In genomic region chr20:34982270-34983088, GRCh38 we compare ENCODE assay signal across 22 cellular contexts. TPM values are rescaled to one million over a fixed set of nuclear protein-coding genes. Genes with fewer than 3 reads are reported as not detected.
"Had no signal": no experiment of that assay in that cellular context is flagged by ENCODE, and none has a peak within 500 bp of the region (broad histone marks: within the 10 kb centered on the region; RNA-seq: fewer than 3 reads in every experiment).

No MANE protein-coding gene starts in this region.

- H3K9me3 ChIP-seq: upper lobe of left lung had no signal

- H3K4me3 ChIP-seq: upper lobe of left lung had no signal

- FAIRE-seq: colon, endothelial cell of umbilical vein, frontal cortex, keratinocyte, TTC549 had no signal

- ATAC-seq: activated CD8-positive, alpha-beta T cell treated with anti-CD3 and anti-CD28 coated beads, Interleukin-2, amount 10 ng/mL, durations not matched to agents 7 days and 5 days; activated naive CD4-positive, alpha-beta T cell treated with anti-CD3 and anti-CD28 coated beads, Interleukin-2, amount 50 U/mL, for 72 hours; activated T-helper 17 cell treated with anti-CD3 and anti-CD28 coated beads, Interleukin-2, amount 50 U/mL, for 72 hours; esophagus mucosa; left lobe of liver; natural killer cell treated with Interleukin-12 subunit alpha and Interleukin-12 subunit beta and Interleukin-15 and Interleukin-18, amount 100 ng/mL, for 72 hours had no signal

- H3K36me3 ChIP-seq: upper lobe of left lung had no signal

- H3K27ac ChIP-seq: upper lobe of left lung had no signal

- DNase-seq: activated CD4-positive, alpha-beta T cell treated with anti-CD3 and anti-CD28 coated beads for 1 hour; activated CD4-positive, alpha-beta T cell treated with anti-CD3 and anti-CD28 coated beads, Interleukin-2, amount 50 U/mL, for 1 hour; activated CD8-positive, alpha-beta T cell treated with anti-CD3 and anti-CD28 coated beads, Interleukin-2, amount 10 ng/mL, durations not matched to agents 7 days and 5 days; activated T-cell treated with anti-CD3 and anti-CD28 coated beads, Interleukin-2, amount 50 U/mL, for 1 hour; caudate nucleus; effector memory CD4-positive, alpha-beta T cell; head of caudate nucleus; stimulated activated CD4-positive, alpha-beta T cell treated with anti-CD3 and anti-CD28 coated beads, Interleukin-4, amount 100 ng/mL, for 24 hours; stimulated activated naive CD4-positive, alpha-beta T cell treated with Interleukin-2 at 50 U/mL for 16 hours; T-helper 1 cell; upper lobe of left lung had no signal

RNA-seq across cellular contexts. Expression of gene MYH7B, which starts 26.8 kb away (rescaled TPM):
- total RNA-seq: dermis microvascular lymphatic vessel endothelial cell, endothelial cell of umbilical vein, esophagus mucosa, frontal cortex had no signal
